Comparison of ENCODE assay signal across 22 cellular contexts in genomic region chr2:116718451-116718850, GRCh38.
"Had no signal": no experiment of that assay in that cellular context is flagged by ENCODE, and none has a peak within 500 bp of the region (broad histone marks: within the 10 kb centered on the region; RNA-seq: fewer than 3 reads in every experiment).

No MANE protein-coding gene starts in this region.

- H3K4me3 ChIP-seq: thyroid gland, upper lobe of right lung had no signal

- DNase-seq: activated CD4-positive, alpha-beta T cell treated with anti-CD3 and anti-CD28 coated beads, Interleukin-2, amount 10 ng/mL, durations not matched to agents 7 days and 5 days; activated CD8-positive, alpha-beta memory T cell treated with anti-CD3 and anti-CD28 coated beads, Interleukin-2, amount 10 ng/mL, durations not matched to agents 7 days and 5 days; activated CD8-positive, alpha-beta T cell treated with anti-CD3 and anti-CD28 coated beads for 36 hours; activated effector memory CD4-positive, alpha-beta T cell treated with anti-CD3 and anti-CD28 coated beads, Interleukin-2, amount 50 U/mL, for 16 hours; activated naive CD4-positive, alpha-beta T cell treated with anti-CD3 and anti-CD28 coated beads, Interleukin-2, amount 50 U/mL, for 16 hours; activated naive CD8-positive, alpha-beta T cell treated with anti-CD3 and anti-CD28 coated beads, Interleukin-2, amount 50 U/mL, for 24 hours; activated T-cell treated with anti-CD3 and anti-CD28 coated beads for 4 hours; central memory CD4-positive, alpha-beta T cell; dermis blood vessel endothelial cell; effector memory CD4-positive, alpha-beta T cell; foreskin melanocyte; immature natural killer cell; kidney glomerular epithelial cell; left ventricle myocardium superior; mammary epithelial cell; midbrain; natural killer cell; stimulated activated CD4-positive, alpha-beta T cell treated with anti-CD3 and anti-CD28 coated beads, Interleukin-4, amount 100 ng/mL, for 4 hours; substantia nigra; thyroid gland; upper lobe of right lung had no signal

- H3K36me3 ChIP-seq: thyroid gland, upper lobe of right lung had no signal

- H3K27ac ChIP-seq: thyroid gland, upper lobe of right lung had no signal

- ATAC-seq: activated CD8-positive, alpha-beta memory T cell treated with anti-CD3 and anti-CD28 coated beads, Interleukin-2, amount 10 ng/mL, durations not matched to agents 7 days and 5 days; activated CD8-positive, alpha-beta T cell treated with anti-CD3 and anti-CD28 coated beads for 36 hours; activated naive CD8-positive, alpha-beta T cell treated with anti-CD3 and anti-CD28 coated beads, Interleukin-2, amount 50 U/mL, for 24 hours; esophagus mucosa; left ventricle myocardium superior; natural killer cell; upper lobe of right lung had no signal

- H3K9me3 ChIP-seq: thyroid gland, upper lobe of right lung had no signal

- H3K27me3 ChIP-seq: thyroid gland, upper lobe of right lung had no signal

- H3K4me1 ChIP-seq: thyroid gland, upper lobe of right lung had no signal
